Comparison of ENCODE assay signal across 1 cellular context in genomic region chr4:26930964-26931363, GRCh38.
TF ChIP-seq lines count a peak whose summit lies in the region.

No MANE protein-coding gene starts in this region.

TF ChIP-seq in WTC11, 78 proteins besides CTCF, POLR2A, EP300 and RAD21 (continued from another document):
- TF ChIP-seq ZNF425 (CRISPR knock-in tag; conservative IDR thresholded peaks at IDR 0.05) (no peak), JUN (CRISPR knock-in tag; IDR thresholded peaks at IDR 0.05) (no peak), ESRRA (CRISPR knock-in tag; IDR thresholded peaks at IDR 0.05; ENCODE audit: borderline replicate concordance) (no peak), GABPB1 (CRISPR knock-in tag; IDR thresholded peaks at IDR 0.05) (no peak), GRHL2 (CRISPR knock-in tag; IDR thresholded peaks at IDR 0.05; ENCODE audit: insufficient replicate concordance, severe bottlenecking) (no peak), KAT7 (CRISPR knock-in tag; IDR thresholded peaks at IDR 0.05; ENCODE audit: borderline replicate concordance) (no peak), FOXP4 (CRISPR knock-in tag; IDR thresholded peaks at IDR 0.05) (no peak), HMGA2 (CRISPR knock-in tag; IDR thresholded peaks at IDR 0.05) (no peak), HMGXB4 (CRISPR knock-in tag; IDR thresholded peaks at IDR 0.05) (no peak), GTF2I (CRISPR knock-in tag; conservative IDR thresholded peaks at IDR 0.05) (no peak)
